Comparison of ENCODE assay signal across 1 cellular context in the genomic region with DNA sequence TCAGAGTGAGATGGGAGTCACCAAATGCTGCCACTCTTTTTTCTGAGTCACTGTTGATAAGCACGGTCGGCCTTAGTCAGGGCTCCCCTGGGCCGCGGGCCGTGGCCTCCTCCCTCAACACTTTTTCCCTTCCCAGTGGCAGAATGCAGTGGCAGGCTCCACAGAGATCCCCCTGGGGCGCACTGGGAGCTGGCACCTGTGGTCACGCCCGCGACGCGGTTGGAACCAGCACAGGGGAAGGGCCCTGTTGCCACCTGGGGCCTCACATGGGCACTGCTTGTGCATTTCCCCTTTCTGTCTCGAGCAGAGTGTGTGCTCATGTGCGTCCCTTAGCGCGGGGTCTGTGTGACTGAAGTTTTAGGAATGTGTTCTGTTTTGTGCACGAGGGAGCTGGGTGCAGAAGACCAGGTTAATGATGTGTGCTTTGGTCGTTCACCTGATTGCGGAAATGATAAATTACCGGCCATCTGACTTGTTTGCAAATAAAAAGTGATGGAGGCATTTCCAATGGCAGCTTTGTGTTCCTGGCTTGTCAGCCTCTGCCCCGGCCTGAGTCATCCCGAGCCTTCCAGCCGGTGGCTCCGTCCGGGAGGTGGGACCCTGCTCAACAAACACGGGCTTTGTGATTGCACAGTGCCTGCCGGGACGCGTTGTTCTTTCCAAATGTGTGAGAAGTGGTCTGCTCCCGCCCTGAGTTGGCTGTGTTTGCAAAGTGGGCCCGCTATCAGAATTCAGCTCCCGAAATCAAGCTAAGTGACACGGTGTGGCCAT.
TF ChIP-seq lines count a peak whose summit lies in the region.

No MANE protein-coding gene starts in this region.

TF ChIP-seq in SK-N-SH treated with all-trans-retinoic acid at 6 μM for 48 hours, 23 proteins besides CTCF, POLR2A, EP300 and RAD21 (continued from another document):
- TF ChIP-seq, protein P1, sequence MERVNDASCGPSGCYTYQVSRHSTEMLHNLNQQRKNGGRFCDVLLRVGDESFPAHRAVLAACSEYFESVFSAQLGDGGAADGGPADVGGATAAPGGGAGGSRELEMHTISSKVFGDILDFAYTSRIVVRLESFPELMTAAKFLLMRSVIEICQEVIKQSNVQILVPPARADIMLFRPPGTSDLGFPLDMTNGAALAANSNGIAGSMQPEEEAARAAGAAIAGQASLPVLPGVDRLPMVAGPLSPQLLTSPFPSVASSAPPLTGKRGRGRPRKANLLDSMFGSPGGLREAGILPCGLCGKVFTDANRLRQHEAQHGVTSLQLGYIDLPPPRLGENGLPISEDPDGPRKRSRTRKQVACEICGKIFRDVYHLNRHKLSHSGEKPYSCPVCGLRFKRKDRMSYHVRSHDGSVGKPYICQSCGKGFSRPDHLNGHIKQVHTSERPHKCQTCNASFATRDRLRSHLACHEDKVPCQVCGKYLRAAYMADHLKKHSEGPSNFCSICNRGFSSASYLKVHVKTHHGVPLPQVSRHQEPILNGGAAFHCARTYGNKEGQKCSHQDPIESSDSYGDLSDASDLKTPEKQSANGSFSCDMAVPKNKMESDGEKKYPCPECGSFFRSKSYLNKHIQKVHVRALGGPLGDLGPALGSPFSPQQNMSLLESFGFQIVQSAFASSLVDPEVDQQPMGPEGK (CRISPR knock-in tag; IDR thresholded peaks at IDR 0.05; ENCODE audit: borderline replicate concordance), result no peak
- no peak for TF ChIP-seq ARNTL (CRISPR knock-in tag; IDR thresholded peaks at IDR 0.05; ENCODE audit: borderline replicate concordance, low read depth)
- no peak for TF ChIP-seq ZNF8 (CRISPR knock-in tag; IDR thresholded peaks at IDR 0.05)
- TF ChIP-seq TSHZ2 (CRISPR knock-in tag; IDR thresholded peaks at IDR 0.05), result no peak
